In the genomic region with DNA sequence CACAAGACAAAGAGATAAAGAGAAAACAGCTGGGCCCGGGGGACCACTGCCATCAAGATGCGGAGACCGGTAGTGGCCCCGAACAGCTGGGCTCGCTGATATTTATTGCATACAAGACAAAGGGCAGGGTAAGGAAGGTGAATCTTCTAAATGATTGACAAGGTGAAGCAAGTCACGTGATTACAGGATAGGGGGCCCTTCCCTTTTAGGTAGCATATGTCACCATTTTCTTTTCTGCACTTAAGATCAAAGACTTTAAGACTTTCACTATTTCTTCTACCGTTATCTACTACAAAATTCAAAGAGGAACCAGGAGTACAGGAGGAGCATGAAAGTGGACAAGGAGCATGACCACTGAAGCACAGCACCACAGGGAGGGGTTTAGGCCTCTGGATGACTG, we compare ENCODE assay signal across 8 cellular contexts. TPM values are rescaled to one million over a fixed set of nuclear protein-coding genes. Genes with fewer than 3 reads are reported as not detected.
DNase-seq lines count a peak whose midpoint lies in the region; ATAC-seq, FAIRE-seq and TF ChIP-seq lines count a peak whose summit lies in the region.
"Not testable (repeated sequence)": the region's sequence is repeated elsewhere in the genome, so short reads cannot be mapped to it uniquely, and the experiment has no call there.

No MANE protein-coding gene starts in this region.

- not testable (repeated sequence) for H4K20me1 ChIP-seq in GM12878 (ENCODE audit: control insufficient read depth, insufficient read depth); K562 (replicated peaks; ENCODE audit: control insufficient read depth, insufficient read depth, low read length)

- not testable (repeated sequence) for H3K27me3 ChIP-seq in GM12878 (replicated peaks in 1 of 2; ENCODE audit: control insufficient read depth in 2 of 2, insufficient read depth in 2 of 2, low read length in 1 of 2)
- peaks cover 7 to 18% of the 10 kb centered on the region in 2 experiments; a peak in 3 of 5 replicates for H3K27me3 ChIP-seq in K562 (ENCODE audit: control insufficient read depth in 2 of 2, insufficient read depth in 2 of 2, low read length in 2 of 2)

- in situ Hi-C loops in GM12878 (cut with MboI); K562 (cut with MboI): not testable (repeated sequence)

- not testable (repeated sequence) for H3K27me3 Mint-ChIP-seq in activated CD8-positive, alpha-beta T cell treated with anti-CD3 and anti-CD28 coated beads, Interleukin-2, amount 10 ng/mL, durations not matched to agents 7 days and 5 days (ENCODE audit: low read depth); activated naive CD4-positive, alpha-beta T cell treated with anti-CD3 and anti-CD28 coated beads, Interleukin-2, amount 50 U/mL, for 24 hours; activated naive CD8-positive, alpha-beta T cell treated with anti-CD3 and anti-CD28 coated beads, Interleukin-2, amount 50 U/mL, for 24 hours; neural crest cell (ENCODE audit: low read depth)
- peaks cover 31% of the 10 kb centered on the region for H3K27me3 Mint-ChIP-seq in osteocyte (ENCODE audit: unreplicated experiment)

- intact Hi-C loops in GM12878 (cut with micrococcal nuclease; ENCODE audit: unreplicated experiment); K562 (cut with micrococcal nuclease): not testable (repeated sequence)

- DNase-seq in activated CD8-positive, alpha-beta T cell treated with anti-CD3 and anti-CD28 coated beads, Interleukin-2, amount 10 ng/mL, durations not matched to agents 7 days and 5 days = peak; percentile 9
- DNase-seq in activated naive CD8-positive, alpha-beta T cell treated with anti-CD3 and anti-CD28 coated beads, Interleukin-2, amount 50 U/mL, for 24 hours; GM12878 (ENCODE audit: low read depth, low spot score); K562 (ENCODE audit: extremely low read depth in 1 of 4, low spot score in 3 of 4); neural crest cell (ENCODE audit: low read depth, low spot score): not testable (repeated sequence)
- DNase-seq in osteocyte (ENCODE audit: extremely low spot score, unreplicated experiment) = peak; percentile 19
- DNase-seq in stimulated activated CD8-positive, alpha-beta memory T cell treated with anti-CD3 and anti-CD28 coated beads, Interleukin-4, amount 100 ng/mL, for 48 hours = peak; percentile 8

- not testable (repeated sequence) for H3K9me1 ChIP-seq in K562 (ENCODE audit: control insufficient read depth, insufficient read depth, low read length)

- H3K27ac Mint-ChIP-seq in activated CD8-positive, alpha-beta T cell treated with anti-CD3 and anti-CD28 coated beads, Interleukin-2, amount 10 ng/mL, durations not matched to agents 7 days and 5 days; osteocyte (ENCODE audit: unreplicated experiment): not testable (repeated sequence)
- H3K27ac Mint-ChIP-seq in activated naive CD4-positive, alpha-beta T cell treated with anti-CD3 and anti-CD28 coated beads, Interleukin-2, amount 50 U/mL, for 24 hours = peak overlapping the region; percentile 12
- H3K27ac Mint-ChIP-seq in activated naive CD8-positive, alpha-beta T cell treated with anti-CD3 and anti-CD28 coated beads, Interleukin-2, amount 50 U/mL, for 24 hours = peak overlapping the region; percentile 38
- H3K27ac Mint-ChIP-seq in neural crest cell (ENCODE audit: unreplicated experiment) = peak overlapping the region; percentile 28

- not testable (repeated sequence) for H3K27ac ChIP-seq in GM12878 (ENCODE audit: control insufficient read depth, insufficient read depth); K562 (ENCODE audit: extremely low read depth, low read depth, low read length)

- not testable (repeated sequence) for FAIRE-seq in GM12878 (lab: Jason Lieb, UNC); K562 (lab: Jason Lieb, UNC)

- POLR2A ChIA-PET in activated CD8-positive, alpha-beta T cell treated with anti-CD3 and anti-CD28 coated beads, Interleukin-2, amount 10 ng/mL, durations not matched to agents 7 days and 5 days (lab: Charles Lee) = not testable (repeated sequence)
- POLR2A ChIA-PET in GM12878 (lab: Charles Lee) (interaction anchor here (1.6 kb wide), 1 partner anchor 37 kb away, joined by 3 read pairs; no protein-coding TSS in a partner anchor), K562 (lab: Yijun Ruan, JAX) (interaction anchor here (1.6 kb wide), 1 partner anchor 12 kb away, joined by 4 read pairs; the partner anchor contains the start of gene HLA-A)

- H3K36me3 Mint-ChIP-seq in activated CD8-positive, alpha-beta T cell treated with anti-CD3 and anti-CD28 coated beads, Interleukin-2, amount 10 ng/mL, durations not matched to agents 7 days and 5 days (ENCODE audit: low read depth); neural crest cell (ENCODE audit: low read depth); osteocyte (ENCODE audit: unreplicated experiment): not testable (repeated sequence)
- H3K36me3 Mint-ChIP-seq in activated naive CD4-positive, alpha-beta T cell treated with anti-CD3 and anti-CD28 coated beads, Interleukin-2, amount 50 U/mL, for 24 hours = peaks cover 26% of the 10 kb centered on the region
- H3K36me3 Mint-ChIP-seq in activated naive CD8-positive, alpha-beta T cell treated with anti-CD3 and anti-CD28 coated beads, Interleukin-2, amount 50 U/mL, for 24 hours (ENCODE audit: low read depth) = peaks cover 34% of the 10 kb centered on the region

- CTCF ChIA-PET in activated CD8-positive, alpha-beta T cell treated with anti-CD3 and anti-CD28 coated beads, Interleukin-2, amount 10 ng/mL, durations not matched to agents 7 days and 5 days (lab: Charles Lee); K562 (lab: Yijun Ruan, JAX; ENCODE audit: low intra/inter-chr PET ratio): not testable (repeated sequence)
- CTCF ChIA-PET in GM12878 (lab: Yijun Ruan, JAX) = interaction anchor here (1.6 kb wide), 1 partner anchor 9 kb away, joined by 5 read pairs; no protein-coding TSS in a partner anchor

- TF ChIP-seq EP300 in GM12878 (IDR thresholded peaks at IDR 0.05; ENCODE audit: borderline replicate concordance in 1 of 2, control insufficient read depth in 1 of 2, low read depth in 2 of 2, low read length in 2 of 2); K562 (IDR thresholded peaks at IDR 0.05; ENCODE audit: low read length): not testable (repeated sequence)

- H3K4me3 ChIP-seq in GM12878, K562: not testable (repeated sequence)

- not testable (repeated sequence) for TF ChIP-seq POLR2A in GM12878 (IDR thresholded peaks at IDR 0.05; ENCODE audit: low read depth, low read length); K562 (conservative IDR thresholded peaks at IDR 0.05)

- not testable (repeated sequence) for H2AFZ ChIP-seq in GM12878 (ENCODE audit: control insufficient read depth, low read depth, low read length); K562 (ENCODE audit: low read depth, low read length)

- TF ChIP-seq CTCF in GM12878 (IDR thresholded peaks at IDR 0.05 in 2 of 3, conservative IDR thresholded peaks at IDR 0.05 in 1 of 3; ENCODE audit: control insufficient read depth in 2 of 3, extremely low read depth in 1 of 3, insufficient read depth in 1 of 3, low read depth in 3 of 3, low read length in 3 of 3); K562 (IDR thresholded peaks at IDR 0.05 in 2 of 3, conservative IDR thresholded peaks at IDR 0.05 in 1 of 3; ENCODE audit: insufficient read depth in 2 of 3, low read depth in 1 of 3, low read length in 3 of 3); neural crest cell (conservative IDR thresholded peaks at IDR 0.05); osteocyte (IDR thresholded peaks at IDR 0.05): not testable (repeated sequence)

- H3K79me2 ChIP-seq in GM12878 (ENCODE audit: control insufficient read depth, insufficient read depth, low read length); K562 (ENCODE audit: control insufficient read depth, insufficient read depth, low read length): not testable (repeated sequence)

- not testable (repeated sequence) for BruUV-seq in GM12878 (replicated peaks; lab: Mats Ljungman, UMichigan); K562 (replicated peaks; lab: Mats Ljungman, UMichigan)

- not testable (repeated sequence) for H3K4me3 Mint-ChIP-seq in activated CD8-positive, alpha-beta T cell treated with anti-CD3 and anti-CD28 coated beads, Interleukin-2, amount 10 ng/mL, durations not matched to agents 7 days and 5 days; activated naive CD4-positive, alpha-beta T cell treated with anti-CD3 and anti-CD28 coated beads, Interleukin-2, amount 50 U/mL, for 24 hours; activated naive CD8-positive, alpha-beta T cell treated with anti-CD3 and anti-CD28 coated beads, Interleukin-2, amount 50 U/mL, for 24 hours; neural crest cell; osteocyte (ENCODE audit: unreplicated experiment)

- not testable (repeated sequence) for H3K9ac ChIP-seq in GM12878 (ENCODE audit: control insufficient read depth, insufficient read depth, low read length); K562 (ENCODE audit: insufficient read depth in 1 of 2, low read depth in 2 of 2, low read length in 2 of 2)

- 80% methylated on average over 7 of the region's 7 CpGs for WGBS in GM12878 (ENCODE audit: insufficient coverage, insufficient replicate concordance, low lambda C conversion rate, missing lambda C conversion rate)
- 2% methylated on average over 7 of the region's 7 CpGs for WGBS in K562 (ENCODE audit: insufficient coverage, low coverage, missing lambda C conversion rate)

- H3K36me3 ChIP-seq in GM12878 (ENCODE audit: control insufficient read depth in 2 of 2, insufficient read depth in 2 of 2, low read length in 1 of 2); K562 (ENCODE audit: control insufficient read depth, insufficient read depth, low read length): not testable (repeated sequence)

- not testable (repeated sequence) for H3K4me1 ChIP-seq in GM12878 (ENCODE audit: control insufficient read depth, insufficient read depth, low read length); K562 (replicated peaks in 1 of 2; ENCODE audit: control insufficient read depth in 2 of 2, insufficient read depth in 2 of 2, low read length in 2 of 2)

- not testable (repeated sequence) for H3K9me3 ChIP-seq in GM12878 (replicated peaks; ENCODE audit: control insufficient read depth, insufficient read depth, low read length); K562 (replicated peaks; ENCODE audit: control insufficient read depth, insufficient read depth, low read depth, low read length)

- SMC1A ChIA-PET in GM12878 (lab: Charles Lee; ENCODE audit: uncharacterized antibody, unreplicated experiment) = interaction anchor here (1.6 kb wide), 1 partner anchor 37 kb away, joined by 3 read pairs; no protein-coding TSS in a partner anchor

- not testable (repeated sequence) for TF ChIP-seq RAD21 in GM12878 (IDR thresholded peaks at IDR 0.05; ENCODE audit: insufficient read depth, low read depth, low read length); K562 (CRISPR knock-in tag; conservative IDR thresholded peaks at IDR 0.05 in 1 of 2, IDR thresholded peaks at IDR 0.05 in 1 of 2)

- ATAC-seq in activated CD8-positive, alpha-beta T cell treated with anti-CD3 and anti-CD28 coated beads, Interleukin-2, amount 10 ng/mL, durations not matched to agents 7 days and 5 days; activated naive CD8-positive, alpha-beta T cell treated with anti-CD3 and anti-CD28 coated beads, Interleukin-2, amount 50 U/mL, for 24 hours; GM12878; K562: not testable (repeated sequence)

- RAD21 ChIA-PET in GM12878 (lab: Charles Lee; ENCODE audit: unreplicated experiment) = not testable (repeated sequence)

- not testable (repeated sequence) for H3K4me2 ChIP-seq in GM12878 (ENCODE audit: control insufficient read depth, insufficient read depth); K562 (ENCODE audit: insufficient read depth, low read length)

- H3K4me1 Mint-ChIP-seq in activated CD8-positive, alpha-beta T cell treated with anti-CD3 and anti-CD28 coated beads, Interleukin-2, amount 10 ng/mL, durations not matched to agents 7 days and 5 days (ENCODE audit: low read depth) = peaks cover 23% of the 10 kb centered on the region
- H3K4me1 Mint-ChIP-seq in activated naive CD4-positive, alpha-beta T cell treated with anti-CD3 and anti-CD28 coated beads, Interleukin-2, amount 50 U/mL, for 24 hours = peaks cover 45% of the 10 kb centered on the region
- H3K4me1 Mint-ChIP-seq in activated naive CD8-positive, alpha-beta T cell treated with anti-CD3 and anti-CD28 coated beads, Interleukin-2, amount 50 U/mL, for 24 hours = peaks cover 37% of the 10 kb centered on the region
- not testable (repeated sequence) for H3K4me1 Mint-ChIP-seq in neural crest cell; osteocyte (ENCODE audit: unreplicated experiment)

- H3K9me3 Mint-ChIP-seq in activated CD8-positive, alpha-beta T cell treated with anti-CD3 and anti-CD28 coated beads, Interleukin-2, amount 10 ng/mL, durations not matched to agents 7 days and 5 days (ENCODE audit: insufficient read depth); activated naive CD4-positive, alpha-beta T cell treated with anti-CD3 and anti-CD28 coated beads, Interleukin-2, amount 50 U/mL, for 24 hours; activated naive CD8-positive, alpha-beta T cell treated with anti-CD3 and anti-CD28 coated beads, Interleukin-2, amount 50 U/mL, for 24 hours; neural crest cell; osteocyte (ENCODE audit: unreplicated experiment): not testable (repeated sequence)

RNA-seq across cellular contexts. Expression of gene HLA-A, which starts 12.3 kb away (rescaled TPM):
- 1,000 to 10,000 TPM; 1,178 to 1,183 TPM for total RNA-seq in activated CD8-positive, alpha-beta T cell treated with anti-CD3 and anti-CD28 coated beads, Interleukin-2, amount 10 ng/mL, durations not matched to agents 7 days and 5 days
- total RNA-seq in GM12878 (2013; cell fraction: nucleolus; rRNA removed) = 877 and 922 TPM in 2 replicates
- total RNA-seq in GM12878 (2014; rRNA removed) = 1,155 and 1,166 TPM in 2 replicates
- 455 and 468 TPM in 2 replicates for total RNA-seq in GM12878 (2014; rRNA removed; fragmentation: Illumina TruSeq; extraction: Trizol)
- total RNA-seq in GM12878 (2021) = 928 and 1,003 TPM in 2 replicates
- 718 TPM for polyA plus RNA-seq in GM12878 (2011; ENCODE audit: low read depth)
- polyA plus RNA-seq in GM12878 (2011; rRNA removed) = 490 and 959 TPM in 2 replicates
- polyA plus RNA-seq in GM12878 (2011; cell fraction: cytosol; rRNA removed) = 1,522 and 1,730 TPM in 2 replicates
- polyA plus RNA-seq in GM12878 (2011; cell fraction: nucleus; rRNA removed) = 1,255 and 1,711 TPM in 2 replicates
- 1,065 and 1,243 TPM in 2 replicates for polyA plus RNA-seq in GM12878 (2012)
- 255 and 382 TPM in 2 replicates for polyA plus RNA-seq in GM12878 (2014; fragmentation: Illumina TruSeq; extraction: Trizol)
- 100 to 1,000 TPM; 129 to 329 TPM for polyA plus RNA-seq in GM12878 (2014; fragmentation: Nextera tagmentation; extraction: Ambion mirVana)
- 1,078 and 1,263 TPM in 2 replicates for polyA plus RNA-seq in GM12878 (2014; rRNA removed)
- 100 to 1,000 TPM; 699 to 799 TPM for polyA plus RNA-seq in GM12878 (2016; fragmentation: Nextera tagmentation; extraction: Ambion mirVana)
- 560 and 847 TPM in 2 replicates for polyA minus RNA-seq in GM12878 (2011; rRNA and poly(A)+ RNA removed)
- polyA minus RNA-seq in GM12878 (2011; cell fraction: cytosol; rRNA and poly(A)+ RNA removed) = 323 and 371 TPM in 2 replicates
- 239 and 260 TPM in 2 replicates for polyA minus RNA-seq in GM12878 (2011; cell fraction: nucleus; rRNA and poly(A)+ RNA removed)
- not detected in 2 replicates for total RNA-seq in K562 (2011; cell fraction: chromatin; rRNA removed; ENCODE audit: low replicate concordance)
- not detected in 2 replicates for total RNA-seq in K562 (2011; cell fraction: nucleolus; rRNA removed)
- total RNA-seq in K562 (2011; cell fraction: nucleoplasm; rRNA removed) = not detected in 2 replicates
- total RNA-seq in K562 (2014; rRNA removed) = not detected in 2 replicates
- total RNA-seq in K562 (2014; rRNA removed; fragmentation: Illumina TruSeq; extraction: Trizol) = not detected in 2 replicates
- not detected in 2 replicates for total RNA-seq in K562 (2015; rRNA removed; fragmentation: Illumina TruSeq; extraction: Trizol)
- total RNA-seq in K562 (2021) = 3.3 and 4.5 TPM in 2 replicates
- not detected in 2 replicates for polyA plus RNA-seq in K562 (2011; rRNA removed)
- 0.04 and 0.09 TPM in 2 replicates for polyA plus RNA-seq in K562 (2011; cell fraction: cytosol; rRNA removed)
- polyA plus RNA-seq in K562 (2011; cell fraction: nucleus; rRNA removed) = not detected in 2 replicates
- polyA plus RNA-seq in K562 (2012) = 0.04 and 0.15 TPM in 2 replicates
- polyA plus RNA-seq in K562 (2014; fragmentation: Illumina TruSeq; extraction: Trizol) = not detected in 2 replicates
- not detected for polyA plus RNA-seq in K562 (2014; fragmentation: Nextera tagmentation; extraction: Ambion mirVana)
- polyA plus RNA-seq in K562 (2014; rRNA removed) = 0.09 and 0.46 TPM in 2 replicates
- polyA minus RNA-seq in K562 (2011; rRNA and poly(A)+ RNA removed) = 0.27 TPM in 1 of 2 replicates, not detected in the other
- polyA minus RNA-seq in K562 (2011; cell fraction: cytosol; rRNA and poly(A)+ RNA removed) = 3.5 and 8.9 TPM in 2 replicates
- polyA minus RNA-seq in K562 (2011; cell fraction: nucleus; rRNA and poly(A)+ RNA removed) = 0.78 and 1.1 TPM in 2 replicates
- 126 and 131 TPM in 2 replicates for total RNA-seq in neural crest cell
- total RNA-seq in osteocyte = 293 and 316 TPM in 2 replicates

Comparison
In these comparisons a context has a peak if more than half of its experiments do, and no peak if none do; other contexts are left out.
1. RNA of gene HLA-A, which starts 12.3 kb away (total RNA-seq): 1,178 to 1,183 TPM in activated CD8-positive, alpha-beta T cell treated with anti-CD3 and anti-CD28 coated beads, Interleukin-2, amount 10 ng/mL, durations not matched to agents 7 days and 5 days, 455 to 1,166 TPM in GM12878, 293 to 316 TPM in osteocyte and 126 to 131 TPM in neural crest cell; 3.3 to 4.5 TPM in K562; every median in the first group is over 10 times any median in the second.